In genomic region chr19:3042545-3043267, GRCh38 we compare ENCODE assay signal across 15 cellular contexts. TPM values are rescaled to one million over a fixed set of nuclear protein-coding genes. Genes with fewer than 3 reads are reported as not detected.
DNase-seq lines count a peak whose midpoint lies in the region; ATAC-seq and TF ChIP-seq lines count a peak whose summit lies in the region.
"Had no signal": no experiment of that assay in that cellular context is flagged by ENCODE, and none has a peak within 500 bp of the region (broad histone marks: within the 10 kb centered on the region; RNA-seq: fewer than 3 reads in every experiment).

No MANE protein-coding gene starts in this region.

- peak overlapping the region; percentile 46 for H3K4me2 ChIP-seq in GM23338

- peaks cover 34% of the 10 kb centered on the region for H3K4me1 Mint-ChIP-seq in GM23338
- peaks cover 20% of the 10 kb centered on the region for H3K4me1 Mint-ChIP-seq in neural crest cell

- H3K27ac ChIP-seq in A673 (ENCODE audit: low read depth, low read length, poor library complexity, severe bottlenecking) (peak overlapping the region; percentile 83), GM23338 (ENCODE audit: low read depth) (no peak overlapping the region), coronary artery (no peak overlapping the region)
- H3K27ac ChIP-seq: C4-2B had no signal

- peaks cover 13% of the 10 kb centered on the region; the same call in 1 of the 2 replicates for H3F3A ChIP-seq in GM23338 (replicated peaks; ENCODE audit: low read depth)

- peak; percentile 61 for DNase-seq in A673 (ENCODE audit: low spot score)
- DNase-seq in GM23338 (ENCODE audit: low spot score): no peak
- DNase-seq in coronary artery (ENCODE audit: low spot score): no peak
- DNase-seq in neural crest cell (ENCODE audit: low read depth, low spot score): no peak
- DNase-seq in NCI-H226: no peak
- no peak for DNase-seq in KG1 (lab: John Stamatoyannopoulos, UW)
- no peak for DNase-seq in iPS-NIHi11 (ENCODE audit: low spot score)
- no peak for DNase-seq in NCI-H526 (lab: John Stamatoyannopoulos, UW)
- DNase-seq: activated CD4-positive, alpha-beta T cell treated with anti-CD3 and anti-CD28 coated beads, Interleukin-2, amount 50 U/mL, for 1 hour; caudate nucleus; GF-D8 had no signal

- intact Hi-C loops in A673 (cut with micrococcal nuclease; ENCODE audit: unreplicated experiment): no loop called here

- H3K4me1 ChIP-seq in A673 (ENCODE audit: insufficient read depth, low read length, poor library complexity, severe bottlenecking) (peaks cover 34% of the 10 kb centered on the region), GM23338 (ENCODE audit: insufficient read depth) (peaks cover 20% of the 10 kb centered on the region; the same call in 1 of the 2 replicates)

- H3K36me3 ChIP-seq in A673 (ENCODE audit: insufficient read depth, low read length, poor library complexity, severe bottlenecking): no peaks in the 10 kb centered on the region
- H3K36me3 ChIP-seq in GM23338 (ENCODE audit: insufficient read depth): no peaks in the 10 kb centered on the region

- H2AFZ ChIP-seq in GM23338: no peak overlapping the region; the same call in 1 of the 2 replicates

- peaks cover 25% of the 10 kb centered on the region for H3K27me3 Mint-ChIP-seq in GM23338 (ENCODE audit: insufficient read depth, low read depth, poor library complexity)
- H3K27me3 Mint-ChIP-seq in neural crest cell (ENCODE audit: low read depth): peaks cover 71% of the 10 kb centered on the region

- no peaks in the 10 kb centered on the region for H3K9me2 ChIP-seq in GM23338 (ENCODE audit: insufficient read depth)

- H3K4me3 Mint-ChIP-seq in GM23338 (peak overlapping the region; percentile 51), neural crest cell (peak overlapping the region; percentile 36)
- H3K4me3 Mint-ChIP-seq: T-helper 1 cell treated with Interleukin-12 subunit alpha and Interleukin-12 subunit beta and Interleukin-4 antibody, amounts not matched to agents 30 μg/mL and 1 μg/mL, for 36 hours had no signal

- H3K9me3 Mint-ChIP-seq in GM23338 (no peaks in the 10 kb centered on the region; the same call in 2 of the 3 replicates), neural crest cell (no peaks in the 10 kb centered on the region)
- H3K9me3 Mint-ChIP-seq: activated T-helper 2 cell treated with anti-CD3 and anti-CD28 coated beads, Interferon-gamma antibody, Interleukin-2, Interleukin-4, amounts not matched to agents 10 μg/mL and 5 μg/mL and 100 μg/mL, durations not matched to agents 14 hours and 24 hours and 36 hours; T-helper 1 cell treated with Interleukin-12 subunit alpha and Interleukin-12 subunit beta and Interleukin-4 antibody, amounts not matched to agents 30 μg/mL and 1 μg/mL, for 36 hours had no signal

- no peak for ATAC-seq in GM23338
- ATAC-seq: esophagus mucosa had no signal

- peak overlapping the region; percentile 18 for H3K4me3 ChIP-seq in A673 (ENCODE audit: low read depth, low read length, poor library complexity, severe bottlenecking)
- peak overlapping the region; percentile 46 for H3K4me3 ChIP-seq in GM23338
- peak overlapping the region; percentile 30 for H3K4me3 ChIP-seq in coronary artery

- H3K27ac Mint-ChIP-seq in GM23338 (no peak overlapping the region), neural crest cell (ENCODE audit: unreplicated experiment) (no peak overlapping the region)
- H3K27ac Mint-ChIP-seq: activated T-helper 2 cell treated with anti-CD3 and anti-CD28 coated beads, Interferon-gamma antibody, Interleukin-2, Interleukin-4, amounts not matched to agents 10 μg/mL and 5 μg/mL and 100 μg/mL, durations not matched to agents 14 hours and 24 hours and 36 hours; T-helper 1 cell treated with Interleukin-12 subunit alpha and Interleukin-12 subunit beta and Interleukin-4 antibody, amounts not matched to agents 30 μg/mL and 1 μg/mL, for 36 hours had no signal

- no peaks in the 10 kb centered on the region for H4K20me1 ChIP-seq in GM23338 (replicated peaks; ENCODE audit: insufficient read depth)

- CTCF ChIA-PET in A673 (lab: Charles Lee): interaction anchor here (0.6 kb wide), 1 partner anchor 74 kb away, joined by 3 read pairs; no protein-coding TSS in a partner anchor

- no peaks in the 10 kb centered on the region for H3K9me3 ChIP-seq in A673 (ENCODE audit: low read depth, low read length, poor library complexity, severe bottlenecking)

- no peaks in the 10 kb centered on the region for H3K27me3 ChIP-seq in A673 (replicated peaks; ENCODE audit: insufficient read depth, low read depth, low read length, poor library complexity)
- H3K27me3 ChIP-seq in GM23338 (ENCODE audit: insufficient read depth): peaks cover 22% of the 10 kb centered on the region

- H3K36me3 Mint-ChIP-seq in GM23338 (ENCODE audit: low read depth) (no peaks in the 10 kb centered on the region), neural crest cell (ENCODE audit: low read depth) (no peaks in the 10 kb centered on the region)

- POLR2A ChIA-PET in A673 (lab: Charles Lee; ENCODE audit: low non-redundant PET): interaction anchor here (0.6 kb wide), 1 partner anchor 31 kb away, joined by 19 read pairs; no protein-coding TSS in a partner anchor

- no TSS peak for BruUV-seq in A673 (replicated peaks; lab: Mats Ljungman, UMichigan)

- TF ChIP-seq CTCF in A673 (conservative IDR thresholded peaks at IDR 0.05; ENCODE audit: low read depth, low read length) (no peak), GM23338 (conservative IDR thresholded peaks at IDR 0.05; ENCODE audit: low read depth in 2 of 2) (no peak), coronary artery (IDR thresholded peaks at IDR 0.05) (no peak), neural crest cell (conservative IDR thresholded peaks at IDR 0.05) (no peak)

- no peaks in the 10 kb centered on the region for H3K79me2 ChIP-seq in GM23338 (replicated peaks; ENCODE audit: insufficient read depth)

TF ChIP-seq in GM23338, 12 proteins besides CTCF, POLR2A, EP300 and RAD21 (continues in another document):
- TF ChIP-seq NANOG (IDR thresholded peaks at IDR 0.05; ENCODE audit: borderline replicate concordance) (no peak), EZH2 (IDR thresholded peaks at IDR 0.05; ENCODE audit: low read depth, unreplicated experiment) (no peak), ZNF114 (CRISPR knock-in tag; IDR thresholded peaks at IDR 0.05) (no peak)

RNA-seq across cellular contexts. Expression of gene TLE2, which starts 13.6 kb away (rescaled TPM):
- total RNA-seq in A673 (2021) (10.8 and 18.3 TPM in 2 replicates), neural crest cell (0.73 and 1.4 TPM in 2 replicates)
- total RNA-seq in GM23338 (2014; rRNA removed; shearing (Covaris generic)): 21.3 and 22.8 TPM in 2 replicates
- polyA plus RNA-seq in GM23338 (2016; fragmentation: Nextera tagmentation; extraction: Ambion mirVana): 5.2 and 5.6 TPM in 2 replicates

RNA-seq across cellular contexts. Expression of gene TLE5, which starts 19.6 kb away (rescaled TPM):
- 360 and 397 TPM in 2 replicates for total RNA-seq in A673 (2021)
- 151 and 154 TPM in 2 replicates for total RNA-seq in GM23338 (2014; rRNA removed; shearing (Covaris generic))
- 130 and 132 TPM in 2 replicates for polyA plus RNA-seq in GM23338 (2016; fragmentation: Nextera tagmentation; extraction: Ambion mirVana)
- total RNA-seq in neural crest cell: 244 and 247 TPM in 2 replicates

RNA-seq across cellular contexts. Expression of gene GNA11, which starts 51.5 kb away (rescaled TPM):
- total RNA-seq in A673 (2021) (61.6 and 64.3 TPM in 2 replicates), neural crest cell (40.6 and 42.5 TPM in 2 replicates)
- 22.6 and 26.9 TPM in 2 replicates for total RNA-seq in GM23338 (2014; rRNA removed; shearing (Covaris generic))
- polyA plus RNA-seq in GM23338 (2016; fragmentation: Nextera tagmentation; extraction: Ambion mirVana): 15.8 and 16.2 TPM in 2 replicates
